8 cellular contexts compared by ENCODE assay signal in genomic region chr17:4940625-4941021, GRCh38. TPM values are rescaled to one million over a fixed set of nuclear protein-coding genes. Genes with fewer than 3 reads are reported as not detected.
DNase-seq lines count a peak whose midpoint lies in the region; ATAC-seq and TF ChIP-seq lines count a peak whose summit lies in the region.

No MANE protein-coding gene starts in this region.

- H3K27me3 ChIP-seq in duodenal mucosa (ENCODE audit: control insufficient read depth in 1 of 2, insufficient read depth in 2 of 2, low read length in 2 of 2) = no peaks in the 10 kb centered on the region

- peaks cover 36 to 57% of the 10 kb centered on the region in 2 donors for H3K36me3 ChIP-seq in duodenal mucosa (ENCODE audit: control insufficient read depth in 1 of 2, insufficient read depth in 2 of 2, low read length in 2 of 2)

- H3K4me3 ChIP-seq in duodenal mucosa (ENCODE audit: low read depth in 1 of 2, low read length in 2 of 2) = peak overlapping the region; percentile 93 to 95

- peaks cover 55 to 64% of the 10 kb centered on the region in 2 donors for H3K4me1 ChIP-seq in duodenal mucosa (ENCODE audit: control insufficient read depth in 1 of 2, insufficient read depth in 2 of 2, low read length in 2 of 2)

- H3K9me3 Mint-ChIP-seq in naive thymus-derived CD8-positive, alpha-beta T cell = no peaks in the 10 kb centered on the region

- H3K27ac ChIP-seq in duodenal mucosa (ENCODE audit: low read depth, low read length) = peak overlapping the region; percentile 88

- TF ChIP-seq POLR2A in GM19193 (IDR thresholded peaks at IDR 0.05; ENCODE audit: extremely low read depth, insufficient read depth, insufficient read length) = peak; percentile 12

- H3K36me3 Mint-ChIP-seq in naive thymus-derived CD8-positive, alpha-beta T cell = peaks cover 0 to 54% (median 17%) of the 10 kb centered on the region in 3 donors

- H3K4me1 Mint-ChIP-seq in naive thymus-derived CD8-positive, alpha-beta T cell = peaks cover 50 to 88% (median 77%) of the 10 kb centered on the region in 4 donors

- peak overlapping the region; percentile 93 to 99 (median 98) for H3K27ac Mint-ChIP-seq in naive thymus-derived CD8-positive, alpha-beta T cell

- DNase-seq in T-helper 22 cell (ENCODE audit: low read depth) = peak; percentile 32
- peak in 6 of 10 donors; percentile 15 to 57 (median 36) for DNase-seq in naive thymus-derived CD8-positive, alpha-beta T cell
- DNase-seq in A172 (ENCODE audit: low spot score) = no peak
- DNase-seq in kidney glomerular epithelial cell (lab: John Stamatoyannopoulos, UW) = no peak
- DNase-seq in NCI-H1436 (lab: John Stamatoyannopoulos, UW) = no peak

- ATAC-seq in naive thymus-derived CD8-positive, alpha-beta T cell = peak in 1 of 2 donors; percentile 1
- no peak for ATAC-seq in GM21515 (IDR thresholded peaks at IDR 0.05; ENCODE audit: unreplicated experiment)

- POLR2A ChIA-PET in naive thymus-derived CD8-positive, alpha-beta T cell (lab: Charles Lee) = interaction anchor here (1.0 to 25.2 kb wide), 16 partner anchors 10 to 798 kb away, joined by 3 to 635 read pairs (median 10); partner anchors contain the start of genes ARRB2, C17orf107, CAMTA2 and CYB5D2

- peak overlapping the region; percentile 91 to 100 (median 96) for H3K4me3 Mint-ChIP-seq in naive thymus-derived CD8-positive, alpha-beta T cell

- H3K9ac ChIP-seq in duodenal mucosa (ENCODE audit: low read depth in 1 of 2, low read length in 2 of 2) = peak overlapping the region; percentile 89 to 91

- no peaks in the 10 kb centered on the region for H3K9me3 ChIP-seq in duodenal mucosa (ENCODE audit: control insufficient read depth in 1 of 2, low read length in 2 of 2)

- no peaks in the 10 kb centered on the region for H3K27me3 Mint-ChIP-seq in naive thymus-derived CD8-positive, alpha-beta T cell

RNA-seq across cellular contexts. Expression of gene RNF167, which starts 0.6 kb away (rescaled TPM):
- total RNA-seq in naive thymus-derived CD8-positive, alpha-beta T cell = 100 to 1,000 TPM; 143 to 145 TPM
- polyA plus RNA-seq in naive thymus-derived CD8-positive, alpha-beta T cell = 10 to 100 TPM; 30.3 to 50.0 (median 32.2) TPM
- 48.2 and 49.2 TPM in 2 replicates for total RNA-seq in A172 (2014; rRNA removed; shearing (Covaris generic))

RNA-seq across cellular contexts. Expression of gene SLC25A11, which starts 0.8 kb away (rescaled TPM):
- 10 to 100 TPM; 42.5 to 45.0 TPM for total RNA-seq in naive thymus-derived CD8-positive, alpha-beta T cell
- polyA plus RNA-seq in naive thymus-derived CD8-positive, alpha-beta T cell = 10 to 100 TPM; 75.3 to 78.6 (median 77.6) TPM
- 80.8 and 82.6 TPM in 2 replicates for total RNA-seq in A172 (2014; rRNA removed; shearing (Covaris generic))

RNA-seq across cellular contexts. Expression of gene PFN1, which starts 7.7 kb away (rescaled TPM):
- 100 to 1,000 TPM; 486 to 497 TPM for total RNA-seq in naive thymus-derived CD8-positive, alpha-beta T cell
- 1,000 to 10,000 TPM; 1,824 to 2,067 (median 1,870) TPM for polyA plus RNA-seq in naive thymus-derived CD8-positive, alpha-beta T cell
- 1,113 and 1,180 TPM in 2 replicates for total RNA-seq in A172 (2014; rRNA removed; shearing (Covaris generic))

RNA-seq across cellular contexts. Expression of gene GP1BA, which starts 8.5 kb away (rescaled TPM):
- not detected for total RNA-seq in naive thymus-derived CD8-positive, alpha-beta T cell
- polyA plus RNA-seq in naive thymus-derived CD8-positive, alpha-beta T cell = under 1 TPM in 2 of 3 donors, not detected in 1; 0.08 to 0.13 TPM
- 0.17 TPM in 1 of 2 replicates, not detected in the other for total RNA-seq in A172 (2014; rRNA removed; shearing (Covaris generic))

RNA-seq across cellular contexts. Expression of gene ENO3, which starts 10.3 kb away (rescaled TPM):
- total RNA-seq in naive thymus-derived CD8-positive, alpha-beta T cell = 10 to 100 TPM; 35.2 to 36.7 TPM
- 1 to 10 TPM; 1.5 to 3.0 (median 1.8) TPM for polyA plus RNA-seq in naive thymus-derived CD8-positive, alpha-beta T cell
- total RNA-seq in A172 (2014; rRNA removed; shearing (Covaris generic)) = 4.0 and 12.3 TPM in 2 replicates

Comparison
In these comparisons a context has a peak if more than half of its experiments do, and no peak if none do; other contexts are left out.
1. DNase-seq: peak in T-helper 22 cell (single experiment) and naive thymus-derived CD8-positive, alpha-beta T cell (6 of 10); none in A172 (single experiment), kidney glomerular epithelial cell (single experiment) and NCI-H1436 (single experiment).